Comparison of ENCODE assay signal across 8 cellular contexts in the genomic region with DNA sequence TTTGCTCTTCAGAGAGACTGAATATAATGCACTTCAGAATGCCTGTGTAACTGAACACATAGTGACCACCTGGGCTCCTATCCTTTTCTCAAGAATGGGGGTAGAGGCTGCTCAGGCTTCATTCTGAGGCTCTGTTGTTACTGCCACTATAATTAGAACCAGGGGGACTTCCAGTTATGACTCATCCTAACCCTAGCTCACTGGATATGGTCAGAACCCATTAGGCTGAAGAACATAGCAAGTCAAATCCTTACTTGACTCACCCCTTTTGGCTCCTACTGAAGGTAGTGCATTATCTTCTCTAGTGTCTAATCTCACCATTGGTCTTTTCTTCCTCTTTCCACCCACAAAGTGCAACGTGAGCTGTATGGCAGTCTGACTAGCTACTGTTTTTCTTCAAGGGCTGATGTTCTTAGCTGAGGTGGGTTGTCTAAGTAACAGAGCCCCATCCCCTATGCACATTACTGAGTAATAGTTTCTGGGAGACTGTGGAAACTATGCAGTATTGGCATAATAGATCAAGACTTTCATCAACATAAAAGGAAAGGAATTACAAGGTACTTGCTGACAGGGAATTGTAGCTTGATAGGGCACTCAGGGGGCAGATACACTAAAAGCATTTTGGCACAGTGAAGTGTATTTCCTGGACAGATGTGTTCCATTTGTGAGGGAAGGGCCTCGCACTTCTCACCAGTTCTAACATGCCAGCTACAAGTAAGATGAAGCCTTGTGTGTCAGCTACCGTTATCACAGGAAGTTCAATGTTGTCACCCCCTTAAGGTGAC.
A peak's percentile ranks its signal among the peaks of the same experiment; 100 is the strongest.
DNase-seq lines count a peak whose midpoint lies in the region; ATAC-seq and TF ChIP-seq lines count a peak whose summit lies in the region.

No MANE protein-coding gene starts in this region.

- peak overlapping the region in 2 of 4 donors; percentile 42 to 53 for H3K27ac ChIP-seq in transverse colon

- ATAC-seq in GM19025 (IDR thresholded peaks at IDR 0.05; ENCODE audit: low read depth, unreplicated experiment) (peak; percentile 93), HG03108 (IDR thresholded peaks at IDR 0.05; ENCODE audit: unreplicated experiment) (peak; percentile 92)

- H3K4me3 ChIP-seq in foreskin fibroblast (ENCODE audit: low read depth in 1 of 2, low read length in 2 of 2) (no peak overlapping the region), transverse colon (no peak overlapping the region), H7 (ENCODE audit: insufficient read depth, low read depth, low read length) (no peak overlapping the region)

- 41 to 43% methylated on average over 1 to 3 of the region's 3 CpGs for WGBS in transverse colon (ENCODE audit: low coverage in 1 of 2), 2 donors

- in situ Hi-C loops in transverse colon (cut with MboI; ENCODE audit: low pct_ligation_motif_present in 1 of 4, low pct_unique_long_range_greater_than_20kb in 1 of 4, low sequenced_read_pairs in 3 of 4) = no loop called here

- intact Hi-C loops in transverse colon (cut with DNase I; ENCODE audit: low total_unique reads) = no loop called here

- no peaks in the 10 kb centered on the region for H3K27me3 ChIP-seq in transverse colon
- no peaks in the 10 kb centered on the region for H3K27me3 ChIP-seq in H7 (ENCODE audit: control insufficient read depth, insufficient read depth, low read length)

- H3K4me1 ChIP-seq in transverse colon = peaks cover 0 to 17% (median 7%) of the 10 kb centered on the region in 4 donors

- TF ChIP-seq EP300 in transverse colon (IDR thresholded peaks at IDR 0.05; ENCODE audit: low read depth) = no peak

- TF ChIP-seq POLR2A in transverse colon (IDR thresholded peaks at IDR 0.05) = no peak

- H3K9me3 ChIP-seq in transverse colon = no peaks in the 10 kb centered on the region

- peak; percentile 2 for DNase-seq in COLO829 (ENCODE audit: low spot score)
- DNase-seq in RPMI8226 = peak; percentile 83
- DNase-seq in foreskin fibroblast = peak; percentile 86 to 91
- DNase-seq in transverse colon = peak; percentile 8
- no peak for DNase-seq in H7
- no peak for DNase-seq in mucosa of gallbladder (ENCODE audit: low spot score)

- no peak for TF ChIP-seq CTCF in foreskin fibroblast (IDR thresholded peaks at IDR 0.05; ENCODE audit: low read depth, low read length)
- no peak for TF ChIP-seq CTCF in transverse colon (IDR thresholded peaks at IDR 0.05)

- H3K36me3 ChIP-seq in transverse colon = no peaks in the 10 kb centered on the region
- H3K36me3 ChIP-seq in H7 (replicated peaks; ENCODE audit: control insufficient read depth, insufficient read depth, low read length) = no peaks in the 10 kb centered on the region

Comparison
In these comparisons a context has a peak if more than half of its experiments do, and no peak if none do; other contexts are left out.
1. DNase-seq: peak in COLO829 (single experiment), RPMI8226 (single experiment), foreskin fibroblast (2 of 2) and transverse colon (single experiment); none in H7 (single experiment) and mucosa of gallbladder (single experiment).